In genomic region chr19:38975214-38975860, GRCh38 we compare ENCODE assay signal across 8 cellular contexts. TPM values are rescaled to one million over a fixed set of nuclear protein-coding genes. Genes with fewer than 3 reads are reported as not detected.
DNase-seq lines count a peak whose midpoint lies in the region; ATAC-seq, FAIRE-seq and TF ChIP-seq lines count a peak whose summit lies in the region.

Gene FBXO17, minus strand, starts transcription at chr19:38975742. Its CDS starts 25,423 bp downstream, at chr19:38950319.

- H3K4me3 ChIP-seq in endothelial cell of umbilical vein (replicated peaks in 1 of 3; ENCODE audit: insufficient read depth in 1 of 3, low read depth in 1 of 3, low read length in 3 of 3): peak within 1 kb of the TSS; percentile 48 to 65 (median 48)
- peak within 1 kb of the TSS; percentile 82 for H3K4me3 ChIP-seq in thoracic aorta

- intact Hi-C loops in endothelial cell of umbilical vein (cut with micrococcal nuclease): loop anchor here (2.0 kb wide), 1 partner anchor 357 kb away; the partner anchor contains the start of gene EIF3K

- no peak for ATAC-seq in thoracic aorta (ENCODE audit: insufficient number of reproducible peaks, low FRiP score, low read depth)
- no peak for ATAC-seq in GM21390 (IDR thresholded peaks at IDR 0.05; ENCODE audit: unreplicated experiment)
- no peak for ATAC-seq in HG03442 (IDR thresholded peaks at IDR 0.05; ENCODE audit: unreplicated experiment)

- CTCF ChIA-PET in endothelial cell of umbilical vein (lab: Charles Lee): interaction anchor here (0.7 to 4.5 kb wide), 14 partner anchors 9 to 339 kb away, joined by 3 to 39 read pairs (median 4); partner anchors contain the start of genes FBXO27, MRPS12 and SARS2

- H4K20me1 ChIP-seq in endothelial cell of umbilical vein (replicated peaks; ENCODE audit: control insufficient read depth, extremely low read depth, insufficient read depth, low read length): no peaks in the 10 kb centered on the region

- no peaks in the 10 kb centered on the region for H3K27me3 ChIP-seq in endothelial cell of umbilical vein (ENCODE audit: control insufficient read depth in 2 of 2, insufficient read depth in 2 of 2, low read length in 2 of 2)
- no peaks in the 10 kb centered on the region for H3K27me3 ChIP-seq in thoracic aorta (replicated peaks; ENCODE audit: insufficient read depth)

- POLR2A ChIA-PET in endothelial cell of umbilical vein (lab: Charles Lee): no interaction called here

- H3K4me2 ChIP-seq in endothelial cell of umbilical vein (ENCODE audit: insufficient read depth, low read length): peak within 1 kb of the TSS; percentile 83

- BruUV-seq in endothelial cell of umbilical vein (replicated peaks; lab: Mats Ljungman, UMichigan): TSS peak; percentile 63

- H3K79me2 ChIP-seq in endothelial cell of umbilical vein (ENCODE audit: control insufficient read depth, insufficient read depth, low read length): peaks cover 9% of the 10 kb centered on the region

- dilution Hi-C loops in endothelial cell of umbilical vein (cut with MboI; ENCODE audit: extremely low pct_ligation_motif_present, low sequenced_read_pairs): no loop called here

- H3K9me3 ChIP-seq in endothelial cell of umbilical vein (replicated peaks; ENCODE audit: control insufficient read depth, insufficient read depth, low read length): no peaks in the 10 kb centered on the region
- no peaks in the 10 kb centered on the region for H3K9me3 ChIP-seq in thoracic aorta

- no peak for TF ChIP-seq CTCF in endothelial cell of umbilical vein (IDR thresholded peaks at IDR 0.05; ENCODE audit: extremely low read depth in 1 of 2, insufficient read depth in 1 of 2, low read depth in 1 of 2, low read length in 2 of 2)
- no peak for TF ChIP-seq CTCF in thoracic aorta (IDR thresholded peaks at IDR 0.05)

- peak within 1 kb of the TSS; percentile 49 for H3K9ac ChIP-seq in endothelial cell of umbilical vein (replicated peaks; ENCODE audit: extremely low read depth, insufficient read depth, low read length)

- peaks cover 14% of the 10 kb centered on the region for H3K4me1 ChIP-seq in endothelial cell of umbilical vein (ENCODE audit: control insufficient read depth, extremely low read depth, insufficient read depth, low read length)
- peaks cover 7 to 20% of the 10 kb centered on the region in 2 donors for H3K4me1 ChIP-seq in thoracic aorta (ENCODE audit: control insufficient read depth in 1 of 2, low read depth in 2 of 2)

- FAIRE-seq in endothelial cell of umbilical vein (lab: Jason Lieb, UNC): peak; percentile 83

- H3K27ac ChIP-seq in endothelial cell of umbilical vein (ENCODE audit: insufficient read depth, low read depth, low read length) (peak within 1 kb of the TSS; percentile 47), thoracic aorta (peak within 1 kb of the TSS; percentile 84 to 91)

- no peaks in the 10 kb centered on the region for H3K9me1 ChIP-seq in endothelial cell of umbilical vein (replicated peaks; ENCODE audit: control insufficient read depth, extremely low read depth, insufficient read depth, low read length)

- no peaks in the 10 kb centered on the region for H3K36me3 ChIP-seq in endothelial cell of umbilical vein (ENCODE audit: control insufficient read depth in 2 of 2, extremely low read depth in 1 of 2, insufficient read depth in 2 of 2, low read length in 2 of 2)
- no peaks in the 10 kb centered on the region for H3K36me3 ChIP-seq in thoracic aorta

- DNase-seq in G401 (ENCODE audit: low spot score): peak; percentile 70
- peak; percentile 72 for DNase-seq in RPMI7951 (ENCODE audit: low read depth)
- DNase-seq in endothelial cell of umbilical vein (ENCODE audit: low read depth, low spot score): peak; percentile 53
- DNase-seq in medulla oblongata (ENCODE audit: extremely low spot score): peak; percentile 26
- no peak for DNase-seq in thoracic aorta (ENCODE audit: low spot score)
- no peak for DNase-seq in NCI-H446 treated with DMSO at 0.1 percent for 48 hours (lab: John Stamatoyannopoulos, UW)

- H2AFZ ChIP-seq in endothelial cell of umbilical vein (ENCODE audit: low read depth, low read length): peak within 1 kb of the TSS; percentile 87

- TF ChIP-seq POLR2A in endothelial cell of umbilical vein (IDR thresholded peaks at IDR 0.05; ENCODE audit: low read depth, low read length): peak; percentile 75

- in situ Hi-C loops in G401 (cut with HindIII; ENCODE audit: low sequenced_read_pairs): no loop called here

TF ChIP-seq in endothelial cell of umbilical vein, 7 proteins besides CTCF, POLR2A, EP300 and RAD21:
- TF ChIP-seq MYC (IDR thresholded peaks at IDR 0.05; ENCODE audit: low read depth, low read length) (peak; percentile 79), MAX (IDR thresholded peaks at IDR 0.05; ENCODE audit: insufficient read depth, insufficient read length) (peak; percentile 80), GATA2 (IDR thresholded peaks at IDR 0.05; ENCODE audit: insufficient read depth, insufficient read length, low read depth, low read length) (no peak), FOS (IDR thresholded peaks at IDR 0.05; ENCODE audit: borderline replicate concordance, insufficient read depth, low read length) (no peak), POLR2AphosphoS5 (IDR thresholded peaks at IDR 0.05; ENCODE audit: insufficient read depth, low read depth, low read length) (peak; percentile 41)

RNA-seq across cellular contexts. Expression of gene FBXO17, which starts in this region (rescaled TPM):
- total RNA-seq in G401 (2014; rRNA removed; shearing (Covaris generic)): 47.4 and 91.4 TPM in 2 replicates
- 12.5 and 22.1 TPM in 2 replicates for total RNA-seq in RPMI7951 (2014; rRNA removed; shearing (Covaris generic))
- 23.8 and 24.4 TPM in 2 replicates for total RNA-seq in endothelial cell of umbilical vein
- 21.8 and 24.3 TPM in 2 replicates for polyA plus RNA-seq in endothelial cell of umbilical vein
- polyA plus RNA-seq in endothelial cell of umbilical vein (2011; cell fraction: cytosol; rRNA removed): 17.6 and 21.6 TPM in 2 replicates
- polyA plus RNA-seq in endothelial cell of umbilical vein (2011; cell fraction: nucleus; rRNA removed): 39.2 and 47.2 TPM in 2 replicates
- polyA plus RNA-seq in endothelial cell of umbilical vein (2012): 29.7 and 37.9 TPM in 2 replicates
- 12.6 and 20.1 TPM in 2 replicates for polyA minus RNA-seq in endothelial cell of umbilical vein
- 1.3 TPM for polyA minus RNA-seq in endothelial cell of umbilical vein (2011; cell fraction: cytosol; rRNA and poly(A)+ RNA removed)
- polyA minus RNA-seq in endothelial cell of umbilical vein (2011; cell fraction: nucleus; rRNA and poly(A)+ RNA removed): 10.7 and 15.5 TPM in 2 replicates
- total RNA-seq in thoracic aorta: 10 to 100 TPM; 29.6 to 31.7 TPM

Comparison
In these comparisons a context has a peak if more than half of its experiments do, and no peak if none do; other contexts are left out.
1. DNase-seq: peak in G401 (single experiment), RPMI7951 (single experiment), endothelial cell of umbilical vein (single experiment) and medulla oblongata (single experiment); none in thoracic aorta (single experiment) and NCI-H446 treated with DMSO at 0.1 percent for 48 hours (single experiment).